Comparison of ENCODE assay signal across 9 cellular contexts in the genomic region with DNA sequence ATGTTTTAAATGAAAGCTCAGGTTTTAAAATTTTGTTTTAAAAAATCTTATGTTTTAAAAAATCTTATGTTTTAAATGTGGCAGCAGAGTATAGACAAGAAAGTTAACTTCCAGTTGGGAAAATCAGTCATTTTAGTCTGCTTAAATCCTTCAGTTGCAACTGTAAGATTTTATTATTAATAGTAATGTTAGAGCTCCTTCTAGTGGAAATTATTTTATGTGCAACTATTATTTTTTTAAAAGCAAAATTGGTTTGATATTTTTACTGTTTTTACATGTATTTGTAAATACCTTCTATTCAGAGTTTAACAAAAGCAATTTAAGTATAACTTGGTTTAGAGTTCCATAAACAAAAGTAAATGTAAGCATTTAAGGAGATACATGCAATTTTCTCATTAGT. TPM values are rescaled to one million over a fixed set of nuclear protein-coding genes. Genes with fewer than 3 reads are reported as not detected.
DNase-seq lines count a peak whose midpoint lies in the region; ATAC-seq and TF ChIP-seq lines count a peak whose summit lies in the region.
"Had no signal": no experiment of that assay in that cellular context is flagged by ENCODE, and none has a peak within 500 bp of the region (broad histone marks: within the 10 kb centered on the region; RNA-seq: fewer than 3 reads in every experiment).

No MANE protein-coding gene starts in this region.

- no peak overlapping the region for H3K27ac ChIP-seq in substantia nigra (ENCODE audit: low read depth, low read length, poor library complexity, severe bottlenecking)

- H3K4me1 Mint-ChIP-seq in nephron progenitor cell: no peaks in the 10 kb centered on the region

- H3K27ac Mint-ChIP-seq in nephron progenitor cell: no peak overlapping the region

- H3K4me3 Mint-ChIP-seq in nephron progenitor cell: no peak overlapping the region

- no peaks in the 10 kb centered on the region for H3K27me3 Mint-ChIP-seq in nephron progenitor cell (ENCODE audit: low read depth, poor library complexity)

- peak; percentile 47 for TF ChIP-seq CTCF in nephron progenitor cell (IDR thresholded peaks at IDR 0.05)

- H3K9me3 Mint-ChIP-seq in nephron progenitor cell: no peaks in the 10 kb centered on the region

- ATAC-seq in GM21576 (IDR thresholded peaks at IDR 0.05; ENCODE audit: unreplicated experiment): no peak
- no peak for ATAC-seq in HG03159 (IDR thresholded peaks at IDR 0.05; ENCODE audit: unreplicated experiment)

- peak; percentile 34 for DNase-seq in EH (ENCODE audit: low read depth)
- peak; percentile 20 for DNase-seq in M059J (ENCODE audit: low read depth)
- peak; percentile 5 for DNase-seq in cerebellum (ENCODE audit: low spot score)
- DNase-seq in nephron progenitor cell: no peak
- DNase-seq in RPMI8226: no peak
- no peak for DNase-seq in substantia nigra (lab: John Stamatoyannopoulos, UW)
- DNase-seq: T-helper 1 cell had no signal

- peaks cover 21% of the 10 kb centered on the region for H3K36me3 Mint-ChIP-seq in nephron progenitor cell (ENCODE audit: low read depth)

RNA-seq across cellular contexts. Expression of a gene that starts 8.5 kb away (rescaled TPM):
- total RNA-seq in M059J (2014; rRNA removed; shearing (Covaris generic)): 9.7 and 11.0 TPM in 2 replicates
- 11.5 TPM for total RNA-seq in cerebellum

Comparison
In these comparisons a context has a peak if more than half of its experiments do, and no peak if none do; other contexts are left out.
1. DNase-seq: peak in EH (single experiment), M059J (single experiment) and cerebellum (single experiment); none in nephron progenitor cell (single experiment), RPMI8226 (single experiment) and substantia nigra (0 of 49).